Comparison of ENCODE assay signal across 10 cellular contexts in the genomic region with DNA sequence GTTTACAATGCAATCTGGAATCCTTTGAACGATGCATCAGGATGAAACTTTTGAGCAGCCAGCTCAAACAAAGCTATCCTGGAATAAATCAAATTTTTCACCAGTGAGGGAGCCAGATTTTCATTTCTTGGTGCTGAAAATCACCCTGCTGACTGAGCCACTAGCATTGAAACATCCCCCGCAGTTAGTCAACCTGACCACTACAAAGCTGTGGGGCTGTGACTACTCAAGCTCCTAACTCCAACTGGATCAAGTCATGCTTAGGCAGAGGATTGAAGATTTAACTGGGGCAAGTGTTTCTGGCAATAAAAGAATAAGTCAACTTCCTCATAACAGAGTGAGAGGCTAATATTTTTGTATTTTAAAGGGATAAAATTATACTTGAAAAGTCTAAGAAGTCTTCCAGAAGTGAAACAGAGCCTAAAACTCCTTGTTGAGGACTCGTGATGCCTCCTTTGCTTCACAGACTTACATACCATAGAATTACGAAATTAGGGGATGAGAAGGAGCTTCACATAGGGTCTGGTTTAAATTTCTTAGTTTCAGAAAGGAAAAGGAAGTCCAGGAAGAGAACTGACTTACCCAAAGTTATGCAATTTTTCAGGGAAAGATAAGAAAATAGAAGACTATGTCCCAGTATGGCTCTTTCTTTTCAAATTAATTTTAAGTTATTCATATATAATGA.
DNase-seq lines count a peak whose midpoint lies in the region; ATAC-seq lines count a peak whose summit lies in the region.
"Had no signal": no experiment of that assay in that cellular context is flagged by ENCODE, and none has a peak within 500 bp of the region (broad histone marks: within the 10 kb centered on the region; RNA-seq: fewer than 3 reads in every experiment).

No MANE protein-coding gene starts in this region.

- no peak for ATAC-seq in activated CD4-positive, alpha-beta T cell treated with anti-CD3 and anti-CD28 coated beads for 36 hours
- ATAC-seq in GM21367 (IDR thresholded peaks at IDR 0.05; ENCODE audit: unreplicated experiment), result no peak
- no peak for ATAC-seq in stimulated activated naive CD8-positive, alpha-beta T cell treated with anti-CD3 and anti-CD28 coated beads, Interleukin-15, Interleukin-2, amounts not matched to agents 100 U/mL and 50 U/mL, for 24 hours

- DNase-seq in activated CD4-positive, alpha-beta T cell treated with anti-CD3 and anti-CD28 coated beads for 36 hours, result peak; percentile 8
- DNase-seq in activated CD4-positive, alpha-beta T cell treated with anti-CD3 and anti-CD28 coated beads for 1 hour, result no peak
- DNase-seq in NCI-H226 (peak; percentile 7), stromal cell of bone marrow (ENCODE audit: low read depth) (peak; percentile 84), OCI-M2 (lab: John Stamatoyannopoulos, UW; ENCODE audit: unreplicated experiment) (no peak)
- no peak for DNase-seq in stimulated activated naive CD8-positive, alpha-beta T cell treated with anti-CD3 and anti-CD28 coated beads, Interleukin-15, Interleukin-2, amounts not matched to agents 100 U/mL and 50 U/mL, for 24 hours

- POLR2A ChIA-PET in activated CD4-positive, alpha-beta T cell treated with anti-CD3 and anti-CD28 coated beads for 36 hours (lab: Charles Lee), result no interaction called here

- no peaks in the 10 kb centered on the region for H3K4me1 Mint-ChIP-seq in activated CD4-positive, alpha-beta T cell treated with anti-CD3 and anti-CD28 coated beads for 36 hours
- peaks cover 15% of the 10 kb centered on the region for H3K4me1 Mint-ChIP-seq in dendritic cell treated with granulocyte-macrophage colony-stimulating factor and Interleukin-4, amounts not matched to agents 40 ng/mL and 50 ng/mL, for 4 days (ENCODE audit: low read depth)
- H3K4me1 Mint-ChIP-seq: B cell had no signal

- H3K36me3 Mint-ChIP-seq in activated CD4-positive, alpha-beta T cell treated with anti-CD3 and anti-CD28 coated beads for 36 hours (ENCODE audit: low read depth), result no peaks in the 10 kb centered on the region
- H3K36me3 Mint-ChIP-seq in dendritic cell treated with granulocyte-macrophage colony-stimulating factor and Interleukin-4, amounts not matched to agents 40 ng/mL and 50 ng/mL, for 4 days (ENCODE audit: low read depth), result no peaks in the 10 kb centered on the region

- H3K9me3 Mint-ChIP-seq in activated CD4-positive, alpha-beta T cell treated with anti-CD3 and anti-CD28 coated beads for 36 hours (ENCODE audit: low read depth), result no peaks in the 10 kb centered on the region
- no peaks in the 10 kb centered on the region for H3K9me3 Mint-ChIP-seq in dendritic cell treated with granulocyte-macrophage colony-stimulating factor and Interleukin-4, amounts not matched to agents 40 ng/mL and 50 ng/mL, for 4 days
- H3K9me3 Mint-ChIP-seq: T-helper 2 cell treated with Interferon-gamma antibody and Interleukin-4, amounts not matched to agents 5 μg/mL and 100 μg/mL, for 36 hours had no signal

- H3K27me3 Mint-ChIP-seq in activated CD4-positive, alpha-beta T cell treated with anti-CD3 and anti-CD28 coated beads for 36 hours, result peaks cover 4% of the 10 kb centered on the region
- H3K27me3 Mint-ChIP-seq in dendritic cell treated with granulocyte-macrophage colony-stimulating factor and Interleukin-4, amounts not matched to agents 40 ng/mL and 50 ng/mL, for 4 days, result peaks cover 1% of the 10 kb centered on the region

- intact Hi-C loops in activated CD4-positive, alpha-beta T cell treated with anti-CD3 and anti-CD28 coated beads for 36 hours (cut with DNase I, micrococcal nuclease), result no loop called here
- intact Hi-C loops in dendritic cell treated with granulocyte-macrophage colony-stimulating factor and Interleukin-4, amounts not matched to agents 40 ng/mL and 50 ng/mL, for 4 days (cut with micrococcal nuclease), result no loop called here

- H3K4me3 Mint-ChIP-seq in activated CD4-positive, alpha-beta T cell treated with anti-CD3 and anti-CD28 coated beads for 36 hours, result no peak overlapping the region
- no peak overlapping the region for H3K4me3 Mint-ChIP-seq in dendritic cell treated with granulocyte-macrophage colony-stimulating factor and Interleukin-4, amounts not matched to agents 40 ng/mL and 50 ng/mL, for 4 days
- H3K4me3 Mint-ChIP-seq: B cell; T-helper 2 cell treated with Interferon-gamma antibody and Interleukin-4, amounts not matched to agents 5 μg/mL and 100 μg/mL, for 36 hours had no signal

- H3K27ac Mint-ChIP-seq in activated CD4-positive, alpha-beta T cell treated with anti-CD3 and anti-CD28 coated beads for 36 hours, result no peak overlapping the region
- peak overlapping the region; percentile 30 for H3K27ac Mint-ChIP-seq in dendritic cell treated with granulocyte-macrophage colony-stimulating factor and Interleukin-4, amounts not matched to agents 40 ng/mL and 50 ng/mL, for 4 days
- H3K27ac Mint-ChIP-seq: B cell; T-helper 2 cell treated with Interferon-gamma antibody and Interleukin-4, amounts not matched to agents 5 μg/mL and 100 μg/mL, for 36 hours had no signal

- CTCF ChIA-PET in activated CD4-positive, alpha-beta T cell treated with anti-CD3 and anti-CD28 coated beads for 36 hours (lab: Charles Lee), result interaction anchor here (0.6 to 0.9 kb wide), 2 partner anchors 32 to 88 kb away, joined by 3 read pairs; no protein-coding TSS in a partner anchor

Comparison
In these comparisons a context has a peak if more than half of its experiments do, and no peak if none do; other contexts are left out.
1. DNase-seq: peak in activated CD4-positive, alpha-beta T cell treated with anti-CD3 and anti-CD28 coated beads for 36 hours (single experiment), NCI-H226 (single experiment) and stromal cell of bone marrow (single experiment); none in activated CD4-positive, alpha-beta T cell treated with anti-CD3 and anti-CD28 coated beads for 1 hour (single experiment), stimulated activated naive CD8-positive, alpha-beta T cell treated with anti-CD3 and anti-CD28 coated beads, Interleukin-15, Interleukin-2, amounts not matched to agents 100 U/mL and 50 U/mL, for 24 hours (single experiment) and OCI-M2 (single experiment).